Comparison of ENCODE assay signal across 34 cellular contexts in the genomic region with DNA sequence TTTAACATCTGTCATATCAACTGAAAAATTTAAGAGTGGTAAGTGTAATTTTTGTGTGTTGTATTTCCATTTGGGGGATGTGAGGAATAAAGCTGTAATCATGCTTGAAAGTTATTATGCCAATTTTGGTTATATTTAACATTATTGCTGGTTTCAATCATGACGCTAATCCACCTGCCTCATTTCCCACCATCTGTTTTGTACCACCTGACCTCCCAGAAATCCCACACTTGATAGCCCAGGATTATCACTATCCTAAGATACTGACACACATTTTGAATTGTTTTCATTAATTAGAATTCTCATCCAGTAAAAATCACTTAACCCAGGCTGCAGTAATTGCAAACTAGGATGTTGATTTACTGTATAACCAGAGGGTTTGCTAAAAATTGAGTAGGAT.
"Had no signal": no experiment of that assay in that cellular context is flagged by ENCODE, and none has a peak within 500 bp of the region (broad histone marks: within the 10 kb centered on the region; RNA-seq: fewer than 3 reads in every experiment).

No MANE protein-coding gene starts in this region.

- H3K9me3 ChIP-seq: MG63 had no signal

- H3K4me3 ChIP-seq: MG63 had no signal

- DNase-seq: Karpas-422, Kasumi-1, KG1, MG63, MM.1S, MV-4-11, NCI-H1048, NCI-H1092, NCI-H1092 treated with DMSO at 0.1 percent for 48 hours, NCI-H1105, NCI-H1105 treated with DMSO at 0.1 percent for 48 hours, NCI-H1417, NCI-H1417 treated with DMSO at 0.1 percent for 48 hours, NCI-H1436, NCI-H1436 treated with DMSO at 0.1 percent for 48 hours, NCI-H146, NCI-H1694, NCI-H1694 treated with DMSO at 0.1 percent for 48 hours, NCI-H187, NCI-H187 treated with DMSO at 0.1 percent for 48 hours, NCI-H1930, NCI-H2029, NCI-H2029 treated with DMSO at 0.1 percent for 48 hours, NCI-H2081, NCI-H2081 treated with DMSO at 0.1 percent for 48 hours, NCI-H2107, NCI-H2171, NCI-H2171 treated with DMSO at 0.1 percent for 48 hours, NCI-H2227 treated with DMSO at 0.1 percent for 48 hours, NCI-H226, NCI-H446, NCI-H446 treated with DMSO at 0.1 percent for 48 hours, NCI-H510A had no signal

- H3K27me3 ChIP-seq: MG63 had no signal

- H3K36me3 ChIP-seq: MG63 had no signal

- H3K27ac ChIP-seq: KMS-11 had no signal
